ENCODE assay signal across 13 cellular contexts in genomic region chr5:66793049-66793448, GRCh38.
DNase-seq lines count a peak whose midpoint lies in the region; ATAC-seq and TF ChIP-seq lines count a peak whose summit lies in the region.
"Had no signal": no experiment of that assay in that cellular context is flagged by ENCODE, and none has a peak within 500 bp of the region (broad histone marks: within the 10 kb centered on the region; RNA-seq: fewer than 3 reads in every experiment).

No MANE protein-coding gene starts in this region.

- no peak for TF ChIP-seq EP300 in upper lobe of left lung (IDR thresholded peaks at IDR 0.05)

- DNase-seq in NCI-H748 (lab: John Stamatoyannopoulos, UW; ENCODE audit: unreplicated experiment) (peak; percentile 23), NCI-H748 treated with DMSO at 0.1 percent for 48 hours (lab: John Stamatoyannopoulos, UW) (no peak), heart right ventricle (peak in 1 of 2 donors; percentile 26), left cardiac atrium (no peak), NCI-H69 (lab: John Stamatoyannopoulos, UW) (peak; percentile 59), upper lobe of left lung (no peak), amniotic stem cell (lab: John Stamatoyannopoulos, UW) (no peak)
- DNase-seq: CD8-positive, alpha-beta T cell; COR-L47; DMS53; GF-D8 had no signal

- H3K27ac ChIP-seq in heart right ventricle (no peak overlapping the region), upper lobe of left lung (no peak overlapping the region)
- H3K27ac ChIP-seq: A549 had no signal

- H3K36me3 ChIP-seq in heart right ventricle (peaks cover 0 to 13% (median 0%) of the 10 kb centered on the region in 9 donors), upper lobe of left lung (no peaks in the 10 kb centered on the region)
- H3K36me3 ChIP-seq: HAP-1 had no signal

- H3K27me3 ChIP-seq in heart right ventricle (no peaks in the 10 kb centered on the region), upper lobe of left lung (no peaks in the 10 kb centered on the region)

- ATAC-seq in heart right ventricle: peak in 6 of 8 donors; percentile 29 to 69 (median 63)
- no peak for ATAC-seq in left cardiac atrium
- ATAC-seq in upper lobe of left lung (ENCODE audit: low FRiP score in 2 of 2): no peak
- ATAC-seq: A549; CD8-positive, alpha-beta T cell had no signal

- H3K4me1 ChIP-seq in heart right ventricle: peaks cover 0 to 14% (median 5%) of the 10 kb centered on the region in 9 donors
- no peaks in the 10 kb centered on the region for H3K4me1 ChIP-seq in upper lobe of left lung
- H3K4me1 ChIP-seq: A549, HAP-1 had no signal

- H3K4me3 ChIP-seq in heart right ventricle: no peak overlapping the region
- H3K4me3 ChIP-seq in upper lobe of left lung: no peak overlapping the region
- H3K4me3 ChIP-seq: A549, HAP-1 had no signal

- TF ChIP-seq POLR2A in upper lobe of left lung (IDR thresholded peaks at IDR 0.05): no peak

- WGBS in heart right ventricle, 2 donors: 54 to 77% methylated on average over 2 of the region's 2 CpGs
- 89 to 93% methylated on average over 2 of the region's 2 CpGs for WGBS in upper lobe of left lung, 2 donors

- H3K9me3 ChIP-seq in heart right ventricle: no peaks in the 10 kb centered on the region
- H3K9me3 ChIP-seq in upper lobe of left lung: no peaks in the 10 kb centered on the region
- H3K9me3 ChIP-seq: A549, HAP-1 had no signal

- TF ChIP-seq CTCF in heart right ventricle (IDR thresholded peaks at IDR 0.05) (no peak), upper lobe of left lung (IDR thresholded peaks at IDR 0.05) (no peak)

- intact Hi-C loops in heart right ventricle (cut with DNase I): no loop called here
- intact Hi-C loops in left cardiac atrium (cut with DNase I): no loop called here

Comparison
In these comparisons a context has a peak if more than half of its experiments do, and no peak if none do; other contexts are left out.
1. DNase-seq: peak in NCI-H748 (single experiment) and NCI-H69 (single experiment); none in NCI-H748 treated with DMSO at 0.1 percent for 48 hours (single experiment), left cardiac atrium (single experiment), upper lobe of left lung (0 of 2) and amniotic stem cell (single experiment).
2. ATAC-seq: peak in heart right ventricle (6 of 8); none in left cardiac atrium (0 of 2) and upper lobe of left lung (0 of 2).